25 cellular contexts compared by ENCODE assay signal in genomic region chr6:33826537-33826936, GRCh38. TPM values are rescaled to one million over a fixed set of nuclear protein-coding genes. Genes with fewer than 3 reads are reported as not detected.
DNase-seq lines count a peak whose midpoint lies in the region; TF ChIP-seq lines count a peak whose summit lies in the region.
"Had no signal": no experiment of that assay in that cellular context is flagged by ENCODE, and none has a peak within 500 bp of the region (broad histone marks: within the 10 kb centered on the region; RNA-seq: fewer than 3 reads in every experiment).

No MANE protein-coding gene starts in this region.

- H3K4me3 Mint-ChIP-seq in Calu3 (ENCODE audit: low read depth, unreplicated experiment) (no peak overlapping the region), brain (no peak overlapping the region)
- H3K4me3 Mint-ChIP-seq in activated naive CD4-positive, alpha-beta T cell treated with anti-CD3 and anti-CD28 coated beads, Interleukin-2, amount 10 ng/mL, durations not matched to agents 7 days and 5 days = no peak overlapping the region
- H3K4me3 Mint-ChIP-seq: activated CD8-positive, alpha-beta memory T cell treated with anti-CD3 and anti-CD28 coated beads, Interleukin-2, amount 10 ng/mL, durations not matched to agents 7 days and 5 days; activated naive CD8-positive, alpha-beta T cell treated with anti-CD3 and anti-CD28 coated beads, Interleukin-2, amount 10 ng/mL, durations not matched to agents 7 days and 5 days; activated T-helper 1 cell treated with anti-CD3 and anti-CD28 coated beads, Interleukin-12 subunit alpha, Interleukin-12 subunit beta, Interleukin-2, Interleukin-4 antibody, amounts not matched to agents 30 ng/mL and 10 ng/mL and 1 ng/mL, durations not matched to agents 14 hours and 24 hours and 36 hours; natural killer cell treated with Interleukin-12 subunit alpha and Interleukin-12 subunit beta and Interleukin-15 and Interleukin-18, amount 100 ng/mL, for 72 hours had no signal

- intact Hi-C loops in Calu3 (cut with micrococcal nuclease; ENCODE audit: unreplicated experiment) = no loop called here

- TF ChIP-seq CTCF in Calu3 (IDR thresholded peaks at IDR 0.05; ENCODE audit: unreplicated experiment) = peak; percentile 7
- TF ChIP-seq CTCF in brain (conservative IDR thresholded peaks at IDR 0.05) = peak; percentile 12 to 46

- H3K9me3 Mint-ChIP-seq in Calu3 (ENCODE audit: low read depth, unreplicated experiment) (no peaks in the 10 kb centered on the region), brain (no peaks in the 10 kb centered on the region)
- H3K9me3 Mint-ChIP-seq in activated naive CD4-positive, alpha-beta T cell treated with anti-CD3 and anti-CD28 coated beads, Interleukin-2, amount 10 ng/mL, durations not matched to agents 7 days and 5 days = no peaks in the 10 kb centered on the region
- H3K9me3 Mint-ChIP-seq: activated naive CD8-positive, alpha-beta T cell treated with anti-CD3 and anti-CD28 coated beads, Interleukin-2, amount 10 ng/mL, durations not matched to agents 7 days and 5 days; activated T-helper 1 cell treated with anti-CD3 and anti-CD28 coated beads, Interleukin-12 subunit alpha, Interleukin-12 subunit beta, Interleukin-2, Interleukin-4 antibody, amounts not matched to agents 30 ng/mL and 10 ng/mL and 1 ng/mL, durations not matched to agents 14 hours and 24 hours and 36 hours; natural killer cell treated with Interleukin-12 subunit alpha and Interleukin-12 subunit beta and Interleukin-15 and Interleukin-18, amount 100 ng/mL, for 72 hours had no signal

- H3K4me1 Mint-ChIP-seq in Calu3 (ENCODE audit: low read depth, unreplicated experiment) (no peaks in the 10 kb centered on the region), brain (peaks cover 51% of the 10 kb centered on the region)
- H3K4me1 Mint-ChIP-seq in activated naive CD4-positive, alpha-beta T cell treated with anti-CD3 and anti-CD28 coated beads, Interleukin-2, amount 10 ng/mL, durations not matched to agents 7 days and 5 days = no peaks in the 10 kb centered on the region
- H3K4me1 Mint-ChIP-seq: activated CD8-positive, alpha-beta memory T cell treated with anti-CD3 and anti-CD28 coated beads, Interleukin-2, amount 10 ng/mL, durations not matched to agents 7 days and 5 days; activated naive CD8-positive, alpha-beta T cell treated with anti-CD3 and anti-CD28 coated beads, Interleukin-2, amount 10 ng/mL, durations not matched to agents 7 days and 5 days had no signal

- BruUV-seq in Calu3 (replicated peaks; lab: Mats Ljungman, UMichigan) = no TSS peak

- H3K27ac Mint-ChIP-seq in Calu3 (ENCODE audit: unreplicated experiment) (no peak overlapping the region), brain (no peak overlapping the region)
- no peak overlapping the region for H3K27ac Mint-ChIP-seq in activated naive CD4-positive, alpha-beta T cell treated with anti-CD3 and anti-CD28 coated beads, Interleukin-2, amount 10 ng/mL, durations not matched to agents 7 days and 5 days
- H3K27ac Mint-ChIP-seq: activated CD8-positive, alpha-beta memory T cell treated with anti-CD3 and anti-CD28 coated beads, Interleukin-2, amount 10 ng/mL, durations not matched to agents 7 days and 5 days; activated naive CD8-positive, alpha-beta T cell treated with anti-CD3 and anti-CD28 coated beads, Interleukin-2, amount 10 ng/mL, durations not matched to agents 7 days and 5 days; activated T-helper 1 cell treated with anti-CD3 and anti-CD28 coated beads, Interleukin-12 subunit alpha, Interleukin-12 subunit beta, Interleukin-2, Interleukin-4 antibody, amounts not matched to agents 30 ng/mL and 10 ng/mL and 1 ng/mL, durations not matched to agents 14 hours and 24 hours and 36 hours; natural killer cell treated with Interleukin-12 subunit alpha and Interleukin-12 subunit beta and Interleukin-15 and Interleukin-18, amount 100 ng/mL, for 72 hours had no signal

- H3K36me3 Mint-ChIP-seq in Calu3 (ENCODE audit: insufficient read depth, unreplicated experiment) (no peaks in the 10 kb centered on the region), brain (no peaks in the 10 kb centered on the region)
- no peaks in the 10 kb centered on the region for H3K36me3 Mint-ChIP-seq in activated naive CD4-positive, alpha-beta T cell treated with anti-CD3 and anti-CD28 coated beads, Interleukin-2, amount 10 ng/mL, durations not matched to agents 7 days and 5 days
- H3K36me3 Mint-ChIP-seq: activated CD8-positive, alpha-beta memory T cell treated with anti-CD3 and anti-CD28 coated beads, Interleukin-2, amount 10 ng/mL, durations not matched to agents 7 days and 5 days; activated naive CD8-positive, alpha-beta T cell treated with anti-CD3 and anti-CD28 coated beads, Interleukin-2, amount 10 ng/mL, durations not matched to agents 7 days and 5 days; natural killer cell treated with Interleukin-12 subunit alpha and Interleukin-12 subunit beta and Interleukin-15 and Interleukin-18, amount 100 ng/mL, for 72 hours had no signal

- CTCF ChIA-PET in Calu3 (lab: Charles Lee) = no interaction called here
- CTCF ChIA-PET in activated naive CD4-positive, alpha-beta T cell treated with anti-CD3 and anti-CD28 coated beads, Interleukin-2, amount 10 ng/mL, durations not matched to agents 7 days and 5 days (lab: Charles Lee) = no interaction called here

- H3K27me3 Mint-ChIP-seq in Calu3 (ENCODE audit: unreplicated experiment) (peaks cover 100% of the 10 kb centered on the region), brain (peaks cover 13% of the 10 kb centered on the region)
- peaks cover 66% of the 10 kb centered on the region for H3K27me3 Mint-ChIP-seq in activated naive CD4-positive, alpha-beta T cell treated with anti-CD3 and anti-CD28 coated beads, Interleukin-2, amount 10 ng/mL, durations not matched to agents 7 days and 5 days

- peak; percentile 20 for DNase-seq in NCI-H1092 treated with DMSO at 0.1 percent for 48 hours (lab: John Stamatoyannopoulos, UW)
- DNase-seq in NCI-H1092 (lab: John Stamatoyannopoulos, UW) = no peak
- no peak for DNase-seq in Calu3
- DNase-seq in NCI-H510A (lab: John Stamatoyannopoulos, UW) = peak; percentile 37
- DNase-seq in epidermal melanocyte (ENCODE audit: insufficient read length, low spot score) = no peak
- no peak for DNase-seq in activated naive CD4-positive, alpha-beta T cell treated with anti-CD3 and anti-CD28 coated beads, Interleukin-2, amount 10 ng/mL, durations not matched to agents 7 days and 5 days
- no peak for DNase-seq in NCI-H345 treated with DMSO at 0.1 percent for 48 hours (lab: John Stamatoyannopoulos, UW; ENCODE audit: unreplicated experiment)
- DNase-seq: activated CD4-positive, alpha-beta T cell treated with anti-CD3 and anti-CD28 coated beads for 4 hours; activated CD8-positive, alpha-beta memory T cell treated with anti-CD3 and anti-CD28 coated beads, Interleukin-2, amount 10 ng/mL, durations not matched to agents 7 days and 5 days; activated naive CD8-positive, alpha-beta T cell treated with anti-CD3 and anti-CD28 coated beads, Interleukin-2, amount 10 ng/mL, durations not matched to agents 7 days and 5 days; body of pancreas; glutamatergic neuron; H7; mesendoderm; NCI-H446; sigmoid colon had no signal

RNA-seq across cellular contexts. Expression of gene MLN, which starts 22.7 kb away (rescaled TPM):
- not detected in 2 replicates for total RNA-seq in Calu3 (2022)
- polyA plus RNA-seq in brain (ENCODE audit: insufficient read depth, low read depth, low replicate concordance) = not detected
- total RNA-seq: activated CD8-positive, alpha-beta memory T cell treated with anti-CD3 and anti-CD28 coated beads, Interleukin-2, amount 10 ng/mL, durations not matched to agents 7 days and 5 days; activated naive CD8-positive, alpha-beta T cell treated with anti-CD3 and anti-CD28 coated beads, Interleukin-2, amount 10 ng/mL, durations not matched to agents 7 days and 5 days; activated T-helper 1 cell treated with anti-CD3 and anti-CD28 coated beads, Interleukin-12 subunit alpha, Interleukin-12 subunit beta, Interleukin-2, Interleukin-4 antibody, amounts not matched to agents 30 ng/mL and 10 ng/mL and 1 ng/mL, durations not matched to agents 14 hours and 24 hours and 36 hours; body of pancreas; H7; HT1080; LHCN-M2; natural killer cell treated with Interleukin-12 subunit alpha and Interleukin-12 subunit beta and Interleukin-15 and Interleukin-18, amount 100 ng/mL, for 72 hours; Right ventricle myocardium inferior; sigmoid colon; thoracic aorta had no signal
- polyA plus RNA-seq: A549, BJ had no signal

RNA-seq across cellular contexts. Expression of gene LEMD2, which starts 37.6 kb away (rescaled TPM):
- total RNA-seq in Calu3 (2022) = 117 and 126 TPM in 2 replicates
- polyA plus RNA-seq in brain (ENCODE audit: insufficient read depth, low read depth, low replicate concordance) = 49.4 TPM

Comparison
In these comparisons a context has a peak if more than half of its experiments do, and no peak if none do; other contexts are left out.
1. DNase-seq: peak in NCI-H1092 treated with DMSO at 0.1 percent for 48 hours (single experiment) and NCI-H510A (single experiment); none in NCI-H1092 (single experiment), Calu3 (single experiment), epidermal melanocyte (single experiment), activated naive CD4-positive, alpha-beta T cell treated with anti-CD3 and anti-CD28 coated beads, Interleukin-2, amount 10 ng/mL, durations not matched to agents 7 days and 5 days (single experiment) and NCI-H345 treated with DMSO at 0.1 percent for 48 hours (single experiment).